In the genomic region with DNA sequence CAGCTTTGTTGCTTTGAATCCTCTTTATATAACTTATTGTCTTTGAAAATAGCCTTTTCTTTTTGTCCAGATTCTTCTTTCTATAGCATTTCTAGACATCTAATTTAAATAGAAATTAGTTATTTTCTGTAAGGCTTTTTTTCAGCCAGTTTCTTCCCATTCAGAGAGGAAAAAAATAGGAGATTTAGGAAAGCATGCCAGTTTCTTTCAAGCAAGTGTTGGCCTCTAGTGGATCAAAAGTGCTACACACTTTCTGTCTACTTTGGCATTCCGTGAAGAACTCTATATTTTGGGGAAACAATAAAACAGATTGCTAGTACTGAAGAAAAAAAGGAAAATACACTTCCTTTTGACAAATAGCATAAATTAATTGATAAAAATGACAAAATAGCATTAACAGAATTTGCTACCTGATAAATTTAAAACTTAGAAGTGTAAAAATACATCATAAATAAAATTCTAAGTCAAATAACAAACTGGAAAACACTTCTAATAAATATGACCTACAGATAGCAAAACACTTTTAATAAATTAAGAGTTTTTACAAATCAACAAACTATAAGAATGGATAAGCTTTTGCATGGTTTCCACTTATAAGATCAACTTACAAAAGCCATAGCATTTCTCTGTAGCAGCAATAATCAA, we compare ENCODE assay signal across 8 cellular contexts. TPM values are rescaled to one million over a fixed set of nuclear protein-coding genes. Genes with fewer than 3 reads are reported as not detected.
DNase-seq lines count a peak whose midpoint lies in the region; ATAC-seq, FAIRE-seq and TF ChIP-seq lines count a peak whose summit lies in the region.

No MANE protein-coding gene starts in this region.

- H3K4me1 ChIP-seq in left ventricle myocardium inferior (no peaks in the 10 kb centered on the region), NT2/D1 (ENCODE audit: insufficient read depth, insufficient read length) (no peaks in the 10 kb centered on the region)

- H3K9me3 ChIP-seq in left ventricle myocardium inferior (replicated peaks) (no peaks in the 10 kb centered on the region), NT2/D1 (ENCODE audit: insufficient read depth, low read length) (no peaks in the 10 kb centered on the region)

- no peaks in the 10 kb centered on the region for H3K36me3 ChIP-seq in left ventricle myocardium inferior
- H3K36me3 ChIP-seq in NT2/D1 (ENCODE audit: insufficient read depth, insufficient read length, low read length) = no peaks in the 10 kb centered on the region

- H3K27ac ChIP-seq in left ventricle myocardium inferior (replicated peaks) = no peak overlapping the region

- ATAC-seq in activated CD4-positive, CD25-positive, alpha-beta regulatory T cell treated with anti-CD3 and anti-CD28 coated beads, Interleukin-2, amount 50 U/mL, for 24 hours = no peak

- intact Hi-C loops in left ventricle myocardium inferior (cut with micrococcal nuclease) = no loop called here
- intact Hi-C loops in cardiac septum (cut with DNase I) = loop anchor here (5.0 kb wide), 1 partner anchor 223 kb away; no protein-coding TSS in a partner anchor

- no peak overlapping the region for H3K4me3 ChIP-seq in left ventricle myocardium inferior
- no peak overlapping the region for H3K4me3 ChIP-seq in NT2/D1 (ENCODE audit: insufficient read length, low read depth)

- peak; percentile 55 for TF ChIP-seq CTCF in left ventricle myocardium inferior (IDR thresholded peaks at IDR 0.05; ENCODE audit: borderline replicate concordance)

- H3K9ac ChIP-seq in NT2/D1 (ENCODE audit: insufficient read length, low read depth) = no peak overlapping the region

- DNase-seq in left ventricle myocardium inferior (no peak), cardiac septum (ENCODE audit: low spot score) (no peak), NT2/D1 (ENCODE audit: low read depth, low spot score) (peak; percentile 39), renal cortical epithelial cell (ENCODE audit: low read depth) (peak; percentile 69), ecto neural progenitor cell (ENCODE audit: low spot score) (no peak)
- no peak for DNase-seq in activated naive CD4-positive, alpha-beta T cell treated with anti-CD3 and anti-CD28 coated beads, Interleukin-2, amount 50 U/mL, for 16 hours

- H3K27me3 ChIP-seq in left ventricle myocardium inferior (ENCODE audit: low read depth) = peaks cover 17% of the 10 kb centered on the region
- no peaks in the 10 kb centered on the region for H3K27me3 ChIP-seq in NT2/D1 (ENCODE audit: insufficient read depth, insufficient read length)

- FAIRE-seq in endometrium (lab: Jason Lieb, UNC) = peak; percentile 60

RNA-seq across cellular contexts. Expression of a gene that starts 13.1 kb away (rescaled TPM):
- total RNA-seq in left ventricle myocardium inferior = 0.44 TPM
- total RNA-seq in cardiac septum = 0.40 TPM
- total RNA-seq in renal cortical epithelial cell = 1.8 and 7.5 TPM in 2 replicates

Comparison
In these comparisons a context has a peak if more than half of its experiments do, and no peak if none do; other contexts are left out.
1. DNase-seq: peak in NT2/D1 (single experiment) and renal cortical epithelial cell (single experiment); none in left ventricle myocardium inferior (single experiment), cardiac septum (single experiment), activated naive CD4-positive, alpha-beta T cell treated with anti-CD3 and anti-CD28 coated beads, Interleukin-2, amount 50 U/mL, for 16 hours (single experiment) and ecto neural progenitor cell (single experiment).